ENCODE assay signal across 12 cellular contexts in genomic region chr19:15673176-15673654, GRCh38. TPM values are rescaled to one million over a fixed set of nuclear protein-coding genes. Genes with fewer than 3 reads are reported as not detected.
A peak's percentile ranks its signal among the peaks of the same experiment; 100 is the strongest.
DNase-seq lines count a peak whose midpoint lies in the region; ATAC-seq and TF ChIP-seq lines count a peak whose summit lies in the region.
"Had no signal": no experiment of that assay in that cellular context is flagged by ENCODE, and none has a peak within 500 bp of the region (broad histone marks: within the 10 kb centered on the region; RNA-seq: fewer than 3 reads in every experiment).

No MANE protein-coding gene starts in this region.

- CTCF ChIA-PET in Calu3 (lab: Charles Lee) = no interaction called here

- H3K36me3 Mint-ChIP-seq in Calu3 (ENCODE audit: insufficient read depth, unreplicated experiment) = no peaks in the 10 kb centered on the region
- H3K36me3 Mint-ChIP-seq: mesothelial cell of epicardium had no signal

- peak overlapping the region; percentile 60 for H3K27ac Mint-ChIP-seq in Calu3 (ENCODE audit: unreplicated experiment)
- H3K27ac Mint-ChIP-seq: endodermal cell, mesothelial cell of epicardium had no signal

- H3K4me1 Mint-ChIP-seq in Calu3 (ENCODE audit: low read depth, unreplicated experiment) = peaks cover 23% of the 10 kb centered on the region
- H3K4me1 Mint-ChIP-seq: endodermal cell, mesothelial cell of epicardium had no signal

- no peak overlapping the region for H3K27ac ChIP-seq in skeletal muscle tissue (ENCODE audit: low read depth, low read length)

- no peak for TF ChIP-seq CTCF in Calu3 (IDR thresholded peaks at IDR 0.05; ENCODE audit: unreplicated experiment)

- peak overlapping the region in 2 of 3 donors; percentile 38 to 41 for H3K4me3 ChIP-seq in skeletal muscle tissue (ENCODE audit: low read length in 3 of 3)

- no TSS peak for BruUV-seq in Calu3 (replicated peaks; lab: Mats Ljungman, UMichigan)

- H3K9me3 Mint-ChIP-seq in Calu3 (ENCODE audit: low read depth, unreplicated experiment) = peaks cover 10% of the 10 kb centered on the region

- H3K4me1 ChIP-seq in skeletal muscle tissue (ENCODE audit: control insufficient read depth in 3 of 3, insufficient read depth in 3 of 3, low read length in 3 of 3) = peaks cover 3 to 6% (median 5%) of the 10 kb centered on the region in 3 donors

- H3K9ac ChIP-seq in skeletal muscle tissue (ENCODE audit: low read depth in 1 of 3, low read length in 3 of 3) = no peak overlapping the region

- ATAC-seq in left cardiac atrium (peak in 1 of 2 donors; percentile 28), GM18519 (IDR thresholded peaks at IDR 0.05; ENCODE audit: low FRiP score, unreplicated experiment) (no peak)

- intact Hi-C loops in Calu3 (cut with micrococcal nuclease; ENCODE audit: unreplicated experiment) = no loop called here
- intact Hi-C loops in left cardiac atrium (cut with DNase I) = no loop called here
- intact Hi-C loops in posterior cingulate gyrus (cut with DNase I) = no loop called here

- peak overlapping the region; percentile 44 for H3K4me3 Mint-ChIP-seq in Calu3 (ENCODE audit: low read depth, unreplicated experiment)
- H3K4me3 Mint-ChIP-seq: endodermal cell, mesothelial cell of epicardium had no signal

- H3K27me3 Mint-ChIP-seq in Calu3 (ENCODE audit: unreplicated experiment) = peaks cover 16% of the 10 kb centered on the region

- peaks cover 0 to 3% (median 2%) of the 10 kb centered on the region in 3 donors for H3K9me3 ChIP-seq in skeletal muscle tissue (ENCODE audit: control insufficient read depth in 3 of 3, low read length in 3 of 3)

- DNase-seq in Calu3 = peak; percentile 2
- DNase-seq in SW480 (ENCODE audit: low spot score) = peak; percentile 9
- DNase-seq in left cardiac atrium = peak; percentile 31
- no peak for DNase-seq in NCI-H1436 (lab: John Stamatoyannopoulos, UW)
- DNase-seq in posterior cingulate gyrus = no peak
- no peak for DNase-seq in T-helper 9 cell
- DNase-seq: amniotic stem cell, endodermal cell, MV-4-11 had no signal

- peaks cover 0 to 4% (median 0%) of the 10 kb centered on the region in 3 donors for H3K27me3 ChIP-seq in skeletal muscle tissue (ENCODE audit: control insufficient read depth in 3 of 3, insufficient read depth in 3 of 3, low read length in 3 of 3)

- no peaks in the 10 kb centered on the region for H3K36me3 ChIP-seq in skeletal muscle tissue (ENCODE audit: control insufficient read depth in 3 of 3, insufficient read depth in 3 of 3, low read length in 3 of 3)

RNA-seq across cellular contexts. Expression of gene CYP4F12, which starts 0.3 kb away (rescaled TPM):
- 3.8 and 8.8 TPM in 2 replicates for total RNA-seq in Calu3 (2022)
- total RNA-seq in left cardiac atrium = 1 to 10 TPM; 2.2 to 5.7 TPM
- total RNA-seq in skeletal muscle tissue = 1.0 TPM
- total RNA-seq: endodermal cell, mesothelial cell of epicardium had no signal

RNA-seq across cellular contexts. Expression of gene CYP4F3, which starts 32.5 kb away (rescaled TPM):
- total RNA-seq in Calu3 (2022) (6.9 and 16.7 TPM in 2 replicates), left cardiac atrium (under 1 TPM; 0.24 to 0.62 TPM), skeletal muscle tissue (0.52 TPM)
- total RNA-seq: endodermal cell, mesothelial cell of epicardium had no signal

RNA-seq across cellular contexts. Expression of gene OR10H2, which starts 54.6 kb away (rescaled TPM):
- total RNA-seq in Calu3 (2022) (not detected in 2 replicates), left cardiac atrium (not detected), skeletal muscle tissue (not detected)
- total RNA-seq: endodermal cell, mesothelial cell of epicardium had no signal

RNA-seq across cellular contexts. Expression of gene CYP4F8, which starts 58.2 kb away (rescaled TPM):
- total RNA-seq in Calu3 (2022) (not detected in 2 replicates), left cardiac atrium (not detected), skeletal muscle tissue (not detected)
- total RNA-seq: endodermal cell, mesothelial cell of epicardium had no signal

Comparison
In these comparisons a context has a peak if more than half of its experiments do, and no peak if none do; other contexts are left out.
1. DNase-seq: peak in Calu3 (single experiment), SW480 (single experiment) and left cardiac atrium (single experiment); none in NCI-H1436 (single experiment), posterior cingulate gyrus (0 of 10) and T-helper 9 cell (single experiment).